In the genomic region with DNA sequence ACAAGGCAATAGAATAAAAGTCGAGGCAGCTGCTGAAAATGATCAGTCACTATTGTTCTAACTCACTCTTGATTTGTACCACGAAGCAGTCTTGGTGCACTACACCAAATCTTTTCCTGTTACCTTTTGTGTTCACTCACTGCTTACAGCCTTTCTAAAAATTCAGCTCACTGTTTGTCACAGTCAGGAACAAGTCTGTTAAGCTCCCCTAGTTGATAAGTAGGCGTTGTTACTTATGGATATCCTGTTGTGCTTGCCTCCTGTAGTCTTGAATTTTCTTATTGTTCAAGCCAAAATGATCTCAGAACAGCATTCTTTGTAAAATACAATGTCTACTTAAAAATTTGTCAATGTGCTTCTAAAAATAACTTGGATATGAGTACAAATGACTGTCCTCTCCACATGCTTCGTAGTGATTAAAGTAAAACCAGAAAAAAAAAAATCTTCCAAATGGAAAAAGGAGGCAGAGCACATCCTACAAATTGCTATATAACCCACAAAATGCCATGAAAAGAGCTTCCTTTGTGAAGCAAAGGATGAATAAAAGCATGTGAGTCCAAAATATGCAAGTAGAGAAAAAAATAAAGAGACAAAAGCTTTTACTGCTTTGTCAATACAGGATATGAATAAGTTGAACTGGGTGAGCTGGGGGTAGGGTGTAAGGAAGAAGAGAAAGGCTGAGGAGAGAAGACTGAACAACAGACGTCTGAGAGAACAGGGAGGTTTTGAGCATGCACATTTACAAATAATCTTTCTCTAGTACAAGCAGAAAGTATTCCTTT, we compare ENCODE assay signal across 2 cellular contexts.
TF ChIP-seq lines count a peak whose summit lies in the region.

No MANE protein-coding gene starts in this region.

TF ChIP-seq in IMR-90, 13 proteins besides CTCF, POLR2A, EP300 and RAD21:
- no peak for TF ChIP-seq RCOR1 (IDR thresholded peaks at IDR 0.05; ENCODE audit: insufficient replicate concordance, low read length)
- TF ChIP-seq SMC3 (IDR thresholded peaks at IDR 0.05; ENCODE audit: low read depth, low read length): no peak
- TF ChIP-seq MAFK (IDR thresholded peaks at IDR 0.05; ENCODE audit: low read depth, low read length): no peak
- TF ChIP-seq MAZ (IDR thresholded peaks at IDR 0.05; ENCODE audit: borderline replicate concordance, low read depth, low read length): no peak
- TF ChIP-seq FOS (IDR thresholded peaks at IDR 0.05; ENCODE audit: low read depth, low read length): no peak
- TF ChIP-seq, protein P1, sequence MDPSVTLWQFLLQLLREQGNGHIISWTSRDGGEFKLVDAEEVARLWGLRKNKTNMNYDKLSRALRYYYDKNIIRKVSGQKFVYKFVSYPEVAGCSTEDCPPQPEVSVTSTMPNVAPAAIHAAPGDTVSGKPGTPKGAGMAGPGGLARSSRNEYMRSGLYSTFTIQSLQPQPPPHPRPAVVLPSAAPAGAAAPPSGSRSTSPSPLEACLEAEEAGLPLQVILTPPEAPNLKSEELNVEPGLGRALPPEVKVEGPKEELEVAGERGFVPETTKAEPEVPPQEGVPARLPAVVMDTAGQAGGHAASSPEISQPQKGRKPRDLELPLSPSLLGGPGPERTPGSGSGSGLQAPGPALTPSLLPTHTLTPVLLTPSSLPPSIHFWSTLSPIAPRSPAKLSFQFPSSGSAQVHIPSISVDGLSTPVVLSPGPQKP (IDR thresholded peaks at IDR 0.05; ENCODE audit: borderline replicate concordance, low read depth, low read length): no peak
- TF ChIP-seq NFE2L2 (IDR thresholded peaks at IDR 0.05; ENCODE audit: low read depth, low read length): no peak
- no peak for TF ChIP-seq MXI1 (IDR thresholded peaks at IDR 0.05; ENCODE audit: borderline replicate concordance, low read depth, low read length)
- TF ChIP-seq BHLHE40 (IDR thresholded peaks at IDR 0.05; ENCODE audit: low read depth, low read length): no peak
- TF ChIP-seq CHD1 (IDR thresholded peaks at IDR 0.05; ENCODE audit: low read depth, low read length): no peak
- no peak for TF ChIP-seq CEBPB (IDR thresholded peaks at IDR 0.05; ENCODE audit: low read depth, low read length)
- TF ChIP-seq RFX5 (IDR thresholded peaks at IDR 0.05; ENCODE audit: low read depth, low read length): no peak
- TF ChIP-seq, protein P2, sequence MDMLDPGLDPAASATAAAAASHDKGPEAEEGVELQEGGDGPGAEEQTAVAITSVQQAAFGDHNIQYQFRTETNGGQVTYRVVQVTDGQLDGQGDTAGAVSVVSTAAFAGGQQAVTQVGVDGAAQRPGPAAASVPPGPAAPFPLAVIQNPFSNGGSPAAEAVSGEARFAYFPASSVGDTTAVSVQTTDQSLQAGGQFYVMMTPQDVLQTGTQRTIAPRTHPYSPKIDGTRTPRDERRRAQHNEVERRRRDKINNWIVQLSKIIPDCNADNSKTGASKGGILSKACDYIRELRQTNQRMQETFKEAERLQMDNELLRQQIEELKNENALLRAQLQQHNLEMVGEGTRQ (IDR thresholded peaks at IDR 0.05; ENCODE audit: low read depth, low read length): no peak

TF ChIP-seq in H1, 55 proteins besides CTCF, POLR2A, EP300 and RAD21:
- TF ChIP-seq JUN (IDR thresholded peaks at IDR 0.05; ENCODE audit: low read depth, low read length): no peak
- no peak for TF ChIP-seq NANOG (IDR thresholded peaks at IDR 0.05; ENCODE audit: insufficient read depth, low read depth, low read length, poor library complexity, severe bottlenecking)
- TF ChIP-seq, protein P3, sequence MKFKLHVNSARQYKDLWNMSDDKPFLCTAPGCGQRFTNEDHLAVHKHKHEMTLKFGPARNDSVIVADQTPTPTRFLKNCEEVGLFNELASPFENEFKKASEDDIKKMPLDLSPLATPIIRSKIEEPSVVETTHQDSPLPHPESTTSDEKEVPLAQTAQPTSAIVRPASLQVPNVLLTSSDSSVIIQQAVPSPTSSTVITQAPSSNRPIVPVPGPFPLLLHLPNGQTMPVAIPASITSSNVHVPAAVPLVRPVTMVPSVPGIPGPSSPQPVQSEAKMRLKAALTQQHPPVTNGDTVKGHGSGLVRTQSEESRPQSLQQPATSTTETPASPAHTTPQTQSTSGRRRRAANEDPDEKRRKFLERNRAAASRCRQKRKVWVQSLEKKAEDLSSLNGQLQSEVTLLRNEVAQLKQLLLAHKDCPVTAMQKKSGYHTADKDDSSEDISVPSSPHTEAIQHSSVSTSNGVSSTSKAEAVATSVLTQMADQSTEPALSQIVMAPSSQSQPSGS (IDR thresholded peaks at IDR 0.05; ENCODE audit: low read length): no peak
- no peak for TF ChIP-seq NRF1 (IDR thresholded peaks at IDR 0.05; ENCODE audit: low read depth, low read length)
- TF ChIP-seq RXRA (IDR thresholded peaks at IDR 0.05; ENCODE audit: insufficient read depth, low read depth, low read length): no peak
- TF ChIP-seq PHF8 (conservative IDR thresholded peaks at IDR 0.05; ENCODE audit: low read depth, low read length): no peak
- TF ChIP-seq CHD2 (IDR thresholded peaks at IDR 0.05; ENCODE audit: low read length): no peak
- no peak for TF ChIP-seq SP4 (IDR thresholded peaks at IDR 0.05; ENCODE audit: low read length)
- TF ChIP-seq TBP (IDR thresholded peaks at IDR 0.05; ENCODE audit: low read depth, low read length): no peak
- no peak for TF ChIP-seq MAFK (IDR thresholded peaks at IDR 0.05; ENCODE audit: low read depth, low read length)
- TF ChIP-seq HDAC6 (IDR thresholded peaks at IDR 0.05; ENCODE audit: low read depth, low read length): no peak
- no peak for TF ChIP-seq KDM4A (IDR thresholded peaks at IDR 0.05; ENCODE audit: low read depth, low read length, severe bottlenecking)
- TF ChIP-seq GABPA (IDR thresholded peaks at IDR 0.05; ENCODE audit: borderline replicate concordance, insufficient read depth, low read length): no peak
- TF ChIP-seq SIRT6 (IDR thresholded peaks at IDR 0.05; ENCODE audit: low read length): no peak
- TF ChIP-seq KDM5A (IDR thresholded peaks at IDR 0.05; ENCODE audit: low read length): no peak
- no peak for TF ChIP-seq CREB1 (IDR thresholded peaks at IDR 0.05)
- no peak for TF ChIP-seq YY1 (IDR thresholded peaks at IDR 0.05; ENCODE audit: low read depth, low read length)
- TF ChIP-seq SP2 (IDR thresholded peaks at IDR 0.05; ENCODE audit: low read length): no peak
